ENCODE assay signal across 1 cellular context in genomic region chr6:33208089-33208967, GRCh38.
TF ChIP-seq lines count a peak whose summit lies in the region.

RING1 (plus strand) TSS chr6:33208500; CDS start chr6:33208823, 323 bp downstream.

TF ChIP-seq in K562, 482 proteins besides CTCF, POLR2A, EP300 and RAD21 (continued from another document):
- peak in 1 of 2 experiments; percentile 78; a peak in 3 of 4 replicates for TF ChIP-seq MNT (conservative IDR thresholded peaks at IDR 0.05)
- TF ChIP-seq SAFB (IDR thresholded peaks at IDR 0.05; ENCODE audit: borderline replicate concordance, low read depth, low read length), result peak; percentile 100
- peak; percentile 78 for TF ChIP-seq FIP1L1 (IDR thresholded peaks at IDR 0.05; ENCODE audit: low read depth, low read length, poor library complexity, severe bottlenecking)
- peak; percentile 62 for TF ChIP-seq FOSL1 (tag; conservative IDR thresholded peaks at IDR 0.05)
- peak; percentile 89 for TF ChIP-seq NONO (IDR thresholded peaks at IDR 0.05; ENCODE audit: low read depth in 2 of 2, low read length in 1 of 2)
- TF ChIP-seq HMGN3 (IDR thresholded peaks at IDR 0.05; ENCODE audit: borderline replicate concordance, extremely low read depth, insufficient read length, low read depth, low read length), result peak; percentile 93
- no peak for TF ChIP-seq SP2 (IDR thresholded peaks at IDR 0.05; ENCODE audit: extremely low read depth, low read depth, low read length, poor library complexity, severe bottlenecking)
- TF ChIP-seq STAG1 (CRISPR knock-in tag; IDR thresholded peaks at IDR 0.05; ENCODE audit: borderline replicate concordance), result no peak; the same call in 1 of the 2 replicates
- peak; percentile 97 for TF ChIP-seq RBFOX2 (IDR thresholded peaks at IDR 0.05; ENCODE audit: low read depth, low read length)
- TF ChIP-seq PATZ1 (CRISPR knock-in tag; IDR thresholded peaks at IDR 0.05; ENCODE audit: borderline replicate concordance), result 0 out of 2 replicates have a peak, but pooled peaks have one; percentile 50
- peak; percentile 88 for TF ChIP-seq EP400 (IDR thresholded peaks at IDR 0.05)
- peak; percentile 45 for TF ChIP-seq ESRRA (IDR thresholded peaks at IDR 0.05; ENCODE audit: borderline replicate concordance, low read depth)
- TF ChIP-seq GABPA (tag; conservative IDR thresholded peaks at IDR 0.05; ENCODE audit: low read depth), result peak; percentile 98
- 0 out of 2 replicates have a peak, but pooled peaks have one; percentile 15 for TF ChIP-seq ZNF589 (CRISPR knock-in tag; IDR thresholded peaks at IDR 0.05; ENCODE audit: low read depth)
- TF ChIP-seq TRIM28 (IDR thresholded peaks at IDR 0.05), result 0 out of 2 replicates have a peak, but pooled peaks have one; percentile 17
- TF ChIP-seq ELF1 (tag; IDR thresholded peaks at IDR 0.05), result no peak
- 0 out of 2 replicates have a peak, but pooled peaks have one; percentile 6 for TF ChIP-seq NFE2 (IDR thresholded peaks at IDR 0.05; ENCODE audit: low read depth)
- TF ChIP-seq RREB1 (CRISPR knock-in tag; IDR thresholded peaks at IDR 0.05), result peak; percentile 65
- TF ChIP-seq TARDBP (IDR thresholded peaks at IDR 0.05), result peak; percentile 99
